ENCODE assay signal across 8 cellular contexts in genomic region chrX:41382699-41383645, GRCh38. TPM values are rescaled to one million over a fixed set of nuclear protein-coding genes. Genes with fewer than 3 reads are reported as not detected.
DNase-seq lines count a peak whose midpoint lies in the region; ATAC-seq lines count a peak whose summit lies in the region.

No MANE protein-coding gene starts in this region.

- no peaks in the 10 kb centered on the region for H3K9me3 Mint-ChIP-seq in activated naive CD8-positive, alpha-beta T cell treated with anti-CD3 and anti-CD28 coated beads, Interleukin-2, amount 10 ng/mL, durations not matched to agents 7 days and 5 days
- H3K9me3 Mint-ChIP-seq in naive thymus-derived CD4-positive, alpha-beta T cell = peaks cover 0 to 6% (median 0%) of the 10 kb centered on the region in 11 donors

- H3K9me3 ChIP-seq in naive thymus-derived CD4-positive, alpha-beta T cell (ENCODE audit: control insufficient read depth in 2 of 3, low read length in 3 of 3) = no peaks in the 10 kb centered on the region

- H3K27me3 ChIP-seq in naive thymus-derived CD4-positive, alpha-beta T cell (ENCODE audit: control insufficient read depth in 2 of 2, insufficient read depth in 2 of 2, low read length in 2 of 2) = no peaks in the 10 kb centered on the region

- H3K27ac ChIP-seq in naive thymus-derived CD4-positive, alpha-beta T cell (ENCODE audit: low read depth, low read length) = peak overlapping the region; percentile 28

- no peaks in the 10 kb centered on the region for H3K36me3 ChIP-seq in naive thymus-derived CD4-positive, alpha-beta T cell (ENCODE audit: control insufficient read depth in 2 of 3, insufficient read depth in 3 of 3, low read length in 3 of 3)

- H3K4me1 ChIP-seq in naive thymus-derived CD4-positive, alpha-beta T cell (ENCODE audit: control insufficient read depth in 2 of 2, insufficient read depth in 2 of 2, low read length in 2 of 2) = peaks cover 0 to 5% of the 10 kb centered on the region in 2 donors

- H3K4me3 ChIP-seq in naive thymus-derived CD4-positive, alpha-beta T cell (ENCODE audit: low read length) = peak overlapping the region; percentile 30

- CTCF ChIA-PET in naive thymus-derived CD4-positive, alpha-beta T cell (lab: Charles Lee) = interaction anchor here (1.3 kb wide), 1 partner anchor 26 kb away, joined by 4 read pairs; no protein-coding TSS in a partner anchor

- H3K36me3 Mint-ChIP-seq in activated naive CD8-positive, alpha-beta T cell treated with anti-CD3 and anti-CD28 coated beads, Interleukin-2, amount 10 ng/mL, durations not matched to agents 7 days and 5 days = no peaks in the 10 kb centered on the region
- H3K36me3 Mint-ChIP-seq in naive thymus-derived CD4-positive, alpha-beta T cell = peaks cover 0 to 3% (median 0%) of the 10 kb centered on the region in 5 donors

- no peaks in the 10 kb centered on the region for H3K27me3 Mint-ChIP-seq in activated naive CD8-positive, alpha-beta T cell treated with anti-CD3 and anti-CD28 coated beads, Interleukin-2, amount 10 ng/mL, durations not matched to agents 7 days and 5 days
- no peaks in the 10 kb centered on the region for H3K27me3 Mint-ChIP-seq in naive thymus-derived CD4-positive, alpha-beta T cell

- ATAC-seq in activated naive CD8-positive, alpha-beta T cell treated with anti-CD3 and anti-CD28 coated beads, Interleukin-2, amount 10 ng/mL, durations not matched to agents 7 days and 5 days (ENCODE audit: low read depth) = peak; percentile 82
- peak; percentile 73 for ATAC-seq in naive thymus-derived CD4-positive, alpha-beta T cell
- no peak for ATAC-seq in GM19452 (IDR thresholded peaks at IDR 0.05; ENCODE audit: unreplicated experiment)

- intact Hi-C loops in naive thymus-derived CD4-positive, alpha-beta T cell (cut with micrococcal nuclease) = loop anchor here (1.0 to 5.0 kb wide), 4 partner anchors 39 to 59 kb away; no protein-coding TSS in a partner anchor

- peaks cover 12% of the 10 kb centered on the region for H3K4me1 Mint-ChIP-seq in activated naive CD8-positive, alpha-beta T cell treated with anti-CD3 and anti-CD28 coated beads, Interleukin-2, amount 10 ng/mL, durations not matched to agents 7 days and 5 days
- H3K4me1 Mint-ChIP-seq in naive thymus-derived CD4-positive, alpha-beta T cell = peaks cover 0 to 21% (median 16%) of the 10 kb centered on the region in 7 donors

- H3K4me3 Mint-ChIP-seq in activated naive CD8-positive, alpha-beta T cell treated with anti-CD3 and anti-CD28 coated beads, Interleukin-2, amount 10 ng/mL, durations not matched to agents 7 days and 5 days = peak overlapping the region; percentile 46
- peak overlapping the region; percentile 56 to 87 (median 76) for H3K4me3 Mint-ChIP-seq in naive thymus-derived CD4-positive, alpha-beta T cell

- POLR2A ChIA-PET in activated naive CD8-positive, alpha-beta T cell treated with anti-CD3 and anti-CD28 coated beads, Interleukin-2, amount 10 ng/mL, durations not matched to agents 7 days and 5 days (lab: Charles Lee) = interaction anchor here (0.6 to 1.6 kb wide), 10 partner anchors 9 to 297 kb away, joined by 3 to 7 read pairs (median 4); partner anchors contain the start of gene USP9X
- POLR2A ChIA-PET in naive thymus-derived CD4-positive, alpha-beta T cell (lab: Charles Lee) = interaction anchor here (0.7 to 2.6 kb wide), 7 partner anchors 9 to 54 kb away, joined by 3 to 16 read pairs (median 5); partner anchors contain the start of gene DDX3X

- H3K27ac Mint-ChIP-seq in activated naive CD8-positive, alpha-beta T cell treated with anti-CD3 and anti-CD28 coated beads, Interleukin-2, amount 10 ng/mL, durations not matched to agents 7 days and 5 days = peak overlapping the region; percentile 84
- H3K27ac Mint-ChIP-seq in naive thymus-derived CD4-positive, alpha-beta T cell = peak overlapping the region; percentile 77 to 98 (median 91)

- DNase-seq in DMS 273 (lab: John Stamatoyannopoulos, UW; ENCODE audit: unreplicated experiment) (peak; percentile 66), NCI-H146 treated with DMSO at 0.1 percent for 48 hours (lab: John Stamatoyannopoulos, UW; ENCODE audit: unreplicated experiment) (peak; percentile 54), ureter (ENCODE audit: low spot score) (no peak), NCI-H524 (lab: John Stamatoyannopoulos, UW) (no peak), AML-193 (lab: John Stamatoyannopoulos, UW) (no peak)
- no peak for DNase-seq in activated naive CD8-positive, alpha-beta T cell treated with anti-CD3 and anti-CD28 coated beads, Interleukin-2, amount 10 ng/mL, durations not matched to agents 7 days and 5 days
- peak in 7 of 9 donors; percentile 20 to 74 (median 48) for DNase-seq in naive thymus-derived CD4-positive, alpha-beta T cell

RNA-seq across cellular contexts. Expression of gene DDX3X, which starts 49.0 kb away (rescaled TPM):
- total RNA-seq in activated naive CD8-positive, alpha-beta T cell treated with anti-CD3 and anti-CD28 coated beads, Interleukin-2, amount 10 ng/mL, durations not matched to agents 7 days and 5 days = 100 to 1,000 TPM; 213 to 225 TPM
- total RNA-seq in naive thymus-derived CD4-positive, alpha-beta T cell = 100 to 1,000 TPM; 281 to 790 (median 296) TPM
- polyA plus RNA-seq in naive thymus-derived CD4-positive, alpha-beta T cell = 100 to 1,000 TPM; 209 to 282 TPM
- total RNA-seq in ureter = 247 TPM

Comparison
In these comparisons a context has a peak if more than half of its experiments do, and no peak if none do; other contexts are left out.
1. DNase-seq: peak in DMS 273 (single experiment), NCI-H146 treated with DMSO at 0.1 percent for 48 hours (single experiment) and naive thymus-derived CD4-positive, alpha-beta T cell (7 of 9); none in activated naive CD8-positive, alpha-beta T cell treated with anti-CD3 and anti-CD28 coated beads, Interleukin-2, amount 10 ng/mL, durations not matched to agents 7 days and 5 days (single experiment), ureter (single experiment), NCI-H524 (0 of 2) and AML-193 (0 of 2).